In the genomic region with DNA sequence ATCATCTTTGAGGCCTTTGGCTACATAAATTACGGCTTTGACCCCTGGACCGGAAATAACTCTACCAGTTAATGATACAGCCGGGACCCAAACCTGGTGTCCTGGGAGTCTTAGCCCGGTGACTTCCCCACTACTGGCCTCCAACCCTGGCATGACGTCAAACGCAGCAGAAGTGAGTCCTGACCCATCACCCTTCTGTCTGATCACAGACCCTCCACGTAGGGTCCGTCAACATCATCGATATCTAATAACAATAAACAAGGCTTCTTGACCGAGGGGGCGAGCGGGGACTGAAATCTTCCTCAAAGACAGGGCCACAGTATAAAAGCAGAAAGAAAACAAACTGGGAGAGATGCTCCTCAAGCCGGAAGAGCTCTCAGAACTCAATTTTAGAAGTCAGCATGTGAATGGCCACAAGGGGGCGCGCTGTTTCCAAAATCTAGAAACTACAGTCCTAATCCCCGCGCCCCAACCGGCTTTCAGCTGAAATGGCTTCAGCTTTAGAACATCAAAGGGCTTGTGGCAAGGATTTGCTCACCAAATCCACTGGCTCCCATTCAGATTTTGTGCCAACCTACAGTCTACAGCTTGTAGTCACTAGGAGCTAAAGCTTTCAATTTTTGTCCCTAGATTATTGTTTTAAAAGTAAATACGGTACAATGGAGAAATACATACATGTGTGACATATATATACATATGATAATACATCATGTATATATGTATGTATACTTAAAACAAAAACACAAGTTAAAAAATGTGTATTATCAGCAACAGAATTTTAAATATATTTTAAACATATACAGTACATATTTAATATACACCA, we compare ENCODE assay signal across 2 cellular contexts.
TF ChIP-seq lines count a peak whose summit lies in the region.

No MANE protein-coding gene starts in this region.

TF ChIP-seq in HCT116, 20 proteins besides CTCF, POLR2A, EP300 and RAD21:
- TF ChIP-seq YY1 (IDR thresholded peaks at IDR 0.05; ENCODE audit: extremely low read depth, insufficient replicate concordance, low read depth, low read length), result peak; percentile 45
- TF ChIP-seq, protein P1, sequence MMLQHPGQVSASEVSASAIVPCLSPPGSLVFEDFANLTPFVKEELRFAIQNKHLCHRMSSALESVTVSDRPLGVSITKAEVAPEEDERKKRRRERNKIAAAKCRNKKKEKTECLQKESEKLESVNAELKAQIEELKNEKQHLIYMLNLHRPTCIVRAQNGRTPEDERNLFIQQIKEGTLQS (IDR thresholded peaks at IDR 0.05), result no peak
- peak; percentile 86 for TF ChIP-seq TCF7L2 (IDR thresholded peaks at IDR 0.05; ENCODE audit: borderline replicate concordance, extremely low read depth, insufficient read depth, insufficient read length)

TF ChIP-seq in SK-N-SH, 30 proteins besides CTCF, POLR2A, EP300 and RAD21:
- TF ChIP-seq SMC3 (IDR thresholded peaks at IDR 0.05; ENCODE audit: low read depth, low read length) (peak; percentile 95), FOXM1 (IDR thresholded peaks at IDR 0.05; ENCODE audit: low read depth) (no peak), FOSL2 (IDR thresholded peaks at IDR 0.05; ENCODE audit: borderline replicate concordance, low read depth) (no peak), TAF1 (IDR thresholded peaks at IDR 0.05; ENCODE audit: borderline replicate concordance, low read depth, low read length) (no peak), SIN3A (IDR thresholded peaks at IDR 0.05; ENCODE audit: borderline replicate concordance, low read depth, low read length) (no peak)
- TF ChIP-seq, protein P2, sequence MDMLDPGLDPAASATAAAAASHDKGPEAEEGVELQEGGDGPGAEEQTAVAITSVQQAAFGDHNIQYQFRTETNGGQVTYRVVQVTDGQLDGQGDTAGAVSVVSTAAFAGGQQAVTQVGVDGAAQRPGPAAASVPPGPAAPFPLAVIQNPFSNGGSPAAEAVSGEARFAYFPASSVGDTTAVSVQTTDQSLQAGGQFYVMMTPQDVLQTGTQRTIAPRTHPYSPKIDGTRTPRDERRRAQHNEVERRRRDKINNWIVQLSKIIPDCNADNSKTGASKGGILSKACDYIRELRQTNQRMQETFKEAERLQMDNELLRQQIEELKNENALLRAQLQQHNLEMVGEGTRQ (IDR thresholded peaks at IDR 0.05; ENCODE audit: borderline replicate concordance, low read depth, low read length), result no peak
